Comparison of ENCODE assay signal across 8 cellular contexts in genomic region chr12:47964102-47964723, GRCh38. TPM values are rescaled to one million over a fixed set of nuclear protein-coding genes. Genes with fewer than 3 reads are reported as not detected.
DNase-seq lines count a peak whose midpoint lies in the region; ATAC-seq and TF ChIP-seq lines count a peak whose summit lies in the region.

No MANE protein-coding gene starts in this region.

- H3K36me3 Mint-ChIP-seq in CD14-positive monocyte (peaks cover 10 to 20% of the 10 kb centered on the region in 2 donors), HFFc6 (ENCODE audit: low read depth) (peaks cover 17% of the 10 kb centered on the region), progenitor cell of endocrine pancreas (ENCODE audit: insufficient read depth) (peaks cover 8% of the 10 kb centered on the region)

- no peak for ATAC-seq in sciatic nerve
- no peak for ATAC-seq in HG02840 (IDR thresholded peaks at IDR 0.05; ENCODE audit: low FRiP score, unreplicated experiment)

- H3K4me1 Mint-ChIP-seq in CD14-positive monocyte (peaks cover 21% of the 10 kb centered on the region), HFFc6 (ENCODE audit: low read depth) (peaks cover 59% of the 10 kb centered on the region), progenitor cell of endocrine pancreas (ENCODE audit: low read depth) (peaks cover 5% of the 10 kb centered on the region)

- peak overlapping the region; percentile 85 for H3K27ac ChIP-seq in VCaP

- H3K4me3 ChIP-seq in fibroblast of villous mesenchyme (ENCODE audit: low read depth, low read length), result peak overlapping the region; percentile 95

- H3K27me3 Mint-ChIP-seq in CD14-positive monocyte (ENCODE audit: low read depth in 3 of 3), result peaks cover 18 to 31% (median 19%) of the 10 kb centered on the region in 3 donors
- peaks cover 8% of the 10 kb centered on the region for H3K27me3 Mint-ChIP-seq in HFFc6 (ENCODE audit: insufficient read depth)
- H3K27me3 Mint-ChIP-seq in progenitor cell of endocrine pancreas, result peaks cover 38% of the 10 kb centered on the region

- no peak for TF ChIP-seq CTCF in CD14-positive monocyte (IDR thresholded peaks at IDR 0.05)
- no peak for TF ChIP-seq CTCF in HFFc6 (IDR thresholded peaks at IDR 0.05)
- no peak for TF ChIP-seq CTCF in VCaP (conservative IDR thresholded peaks at IDR 0.05)
- TF ChIP-seq CTCF in fibroblast of villous mesenchyme (IDR thresholded peaks at IDR 0.05; ENCODE audit: insufficient read depth, low read depth, low read length), result no peak
- TF ChIP-seq CTCF in progenitor cell of endocrine pancreas (IDR thresholded peaks at IDR 0.05; ENCODE audit: unreplicated experiment), result no peak

- peaks cover 0 to 5% (median 0%) of the 10 kb centered on the region in 7 donors for H3K9me3 Mint-ChIP-seq in CD14-positive monocyte
- no peaks in the 10 kb centered on the region for H3K9me3 Mint-ChIP-seq in HFFc6
- H3K9me3 Mint-ChIP-seq in progenitor cell of endocrine pancreas (ENCODE audit: low read depth), result no peaks in the 10 kb centered on the region

- DNase-seq in CD14-positive monocyte (ENCODE audit: low spot score) (no peak), HFFc6 (no peak), fibroblast of villous mesenchyme (ENCODE audit: low read depth) (no peak), progenitor cell of endocrine pancreas (ENCODE audit: low spot score, unreplicated experiment) (no peak), NCI-H2029 (lab: John Stamatoyannopoulos, UW) (no peak), sciatic nerve (ENCODE audit: low spot score) (no peak)

- peak overlapping the region in 3 of 7 donors; percentile 9 to 73 (median 18) for H3K27ac Mint-ChIP-seq in CD14-positive monocyte
- no peak overlapping the region; the same call in 1 of the 2 replicates for H3K27ac Mint-ChIP-seq in HFFc6
- no peak overlapping the region for H3K27ac Mint-ChIP-seq in progenitor cell of endocrine pancreas

- H3K4me3 Mint-ChIP-seq in CD14-positive monocyte (peak overlapping the region; percentile 98), HFFc6 (peak overlapping the region; percentile 100), progenitor cell of endocrine pancreas (ENCODE audit: low read depth) (peak overlapping the region; percentile 98)

- intact Hi-C loops in CD14-positive monocyte (cut with micrococcal nuclease), result loop anchor here in 1 of 2 donors (10.0 kb wide), 1 partner anchor 191 kb away; the partner anchor contains the start of gene ASB8
- intact Hi-C loops in sciatic nerve (cut with DNase I), result no loop called here

RNA-seq across cellular contexts. Expression of gene TMEM106C, which starts 0.8 kb away (rescaled TPM):
- 1 to 10 TPM; 8.7 to 9.7 TPM for polyA plus RNA-seq in CD14-positive monocyte
- total RNA-seq in HFFc6 (2021; fragmentation: NEBNext Ultra II Directional; extraction: Animal tissue kit (Norgen Biotek cat#: 25700)), result 100 to 1,000 TPM in 5 of 6 experiments, 10 to 100 TPM in 1; 87.8 to 123 (median 107) TPM
- total RNA-seq in fibroblast of villous mesenchyme, result 60.2 and 100 TPM in 2 replicates
- total RNA-seq in progenitor cell of endocrine pancreas, result 76.1 and 83.9 TPM in 2 replicates
- total RNA-seq in sciatic nerve, result 47.9 TPM

RNA-seq across cellular contexts. Expression of gene COL2A1, which starts 40.1 kb away (rescaled TPM):
- polyA plus RNA-seq in CD14-positive monocyte, result not detected
- not detected for total RNA-seq in HFFc6 (2021; fragmentation: NEBNext Ultra II Directional; extraction: Animal tissue kit (Norgen Biotek cat#: 25700))
- total RNA-seq in fibroblast of villous mesenchyme (under 0.01 TPM in 1 of 2 replicates, not detected in the other), progenitor cell of endocrine pancreas (424 and 446 TPM in 2 replicates), sciatic nerve (not detected)

RNA-seq across cellular contexts. Expression of gene VDR, which starts 59.4 kb away (rescaled TPM):
- 10 to 100 TPM in 1 of 2 donors, 1 to 10 TPM in 1; 6.0 to 12.8 TPM for polyA plus RNA-seq in CD14-positive monocyte
- total RNA-seq in HFFc6 (2021; fragmentation: NEBNext Ultra II Directional; extraction: Animal tissue kit (Norgen Biotek cat#: 25700)), result 10 to 100 TPM in 3 of 6 experiments, 1 to 10 TPM in 3; 8.4 to 14.8 (median 10.1) TPM
- total RNA-seq in fibroblast of villous mesenchyme, result 8.2 and 18.4 TPM in 2 replicates
- 0.31 and 0.38 TPM in 2 replicates for total RNA-seq in progenitor cell of endocrine pancreas
- 1.9 TPM for total RNA-seq in sciatic nerve

Comparison
In these comparisons a context has a peak if more than half of its experiments do, and no peak if none do; other contexts are left out.
1. RNA of gene COL2A1, which starts 40.1 kb away (total RNA-seq): 424 to 446 TPM in progenitor cell of endocrine pancreas; not detected in HFFc6, under 0.01 TPM in fibroblast of villous mesenchyme and not detected in sciatic nerve (single experiment); every median in the first group is over 100 times any median in the second.
2. Peak in every context shown above with its lines, with median percentiles within 50 percentile points of each other: H3K4me3 Mint-ChIP-seq.